In the genomic region with DNA sequence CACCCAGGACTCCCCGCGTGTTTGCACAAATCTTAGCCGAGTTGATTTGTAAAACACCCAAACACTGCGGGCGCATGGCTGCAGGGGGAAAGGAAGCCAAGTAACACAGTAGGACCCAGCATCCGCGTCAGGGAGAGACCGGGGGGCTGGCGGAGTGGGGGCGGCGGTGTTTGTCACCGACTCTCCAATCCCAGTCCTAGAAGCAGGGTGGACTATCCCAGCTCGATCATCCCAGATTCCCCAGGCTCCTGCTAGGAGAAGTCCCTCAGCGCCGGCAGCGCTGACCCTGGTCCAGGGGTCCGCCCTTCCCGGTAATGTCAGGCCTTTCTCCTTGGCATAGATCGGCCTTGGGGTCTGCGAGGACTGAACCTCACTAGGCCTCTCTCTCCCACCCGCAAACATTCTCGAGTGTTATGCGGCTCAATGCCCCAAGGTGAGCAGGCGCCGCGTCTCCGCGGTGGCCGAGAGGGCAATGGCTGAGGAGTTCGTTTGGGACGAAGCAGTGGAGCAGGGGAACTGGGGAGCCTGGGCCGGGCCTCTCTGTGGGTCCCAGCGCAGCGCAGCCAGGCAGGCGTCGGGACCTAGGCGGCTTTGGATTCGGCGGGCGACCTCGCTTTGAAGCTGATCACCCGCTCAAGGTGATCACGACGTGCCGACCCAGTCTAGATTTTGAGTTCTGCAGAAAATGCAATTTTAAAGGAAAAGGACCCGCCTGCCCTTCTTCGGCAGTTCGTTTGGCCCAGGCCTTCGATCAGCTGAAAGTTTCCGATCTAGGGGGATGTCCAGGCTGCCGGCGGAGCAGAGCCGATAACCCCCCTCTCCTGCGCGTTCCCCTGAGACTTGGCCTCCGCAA, we compare ENCODE assay signal across 9 cellular contexts.
A peak's percentile ranks its signal among the peaks of the same experiment; 100 is the strongest.
DNase-seq lines count a peak whose midpoint lies in the region; ATAC-seq and TF ChIP-seq lines count a peak whose summit lies in the region.
"Had no signal": no experiment of that assay in that cellular context is flagged by ENCODE, and none has a peak within 500 bp of the region (broad histone marks: within the 10 kb centered on the region; RNA-seq: fewer than 3 reads in every experiment).

No MANE protein-coding gene starts in this region.

- no peak overlapping the region for H3K27ac Mint-ChIP-seq in stimulated activated effector memory CD8-positive, alpha-beta T cell treated with anti-CD3 and anti-CD28 coated beads, Interleukin-12 subunit alpha, Interleukin-12 subunit beta, amount 100 ng/mL, for 72 hours

- no peak for ATAC-seq in stimulated activated effector memory CD8-positive, alpha-beta T cell treated with anti-CD3 and anti-CD28 coated beads, Interleukin-12 subunit alpha, Interleukin-12 subunit beta, amount 100 ng/mL, for 72 hours
- ATAC-seq in HG02981 (IDR thresholded peaks at IDR 0.05; ENCODE audit: unreplicated experiment) = no peak
- no peak for ATAC-seq in HG02588 (IDR thresholded peaks at IDR 0.05; ENCODE audit: unreplicated experiment)
- ATAC-seq: K562 had no signal

- peaks cover 93% of the 10 kb centered on the region for H3K27me3 ChIP-seq in WERI-Rb-1 (ENCODE audit: insufficient read depth, low read depth, severe bottlenecking)

- H3K27ac ChIP-seq in WERI-Rb-1 = no peak overlapping the region

- peak; percentile 40 for DNase-seq in NCI-H748 (lab: John Stamatoyannopoulos, UW; ENCODE audit: unreplicated experiment)
- no peak for DNase-seq in NCI-H748 treated with DMSO at 0.1 percent for 48 hours (lab: John Stamatoyannopoulos, UW)
- no peak for DNase-seq in WERI-Rb-1
- DNase-seq in iPS-NIHi7 (ENCODE audit: extremely low spot score) = peak; percentile 33
- DNase-seq in stimulated activated effector memory CD8-positive, alpha-beta T cell treated with anti-CD3 and anti-CD28 coated beads, Interleukin-12 subunit alpha, Interleukin-12 subunit beta, amount 100 ng/mL, for 72 hours (ENCODE audit: low spot score in 2 of 2) = peak in 1 of 2 donors; percentile 61
- DNase-seq in GOT3 (lab: John Stamatoyannopoulos, UW) = no peak

- peak overlapping the region; percentile 71 for H3K4me3 Mint-ChIP-seq in stimulated activated effector memory CD8-positive, alpha-beta T cell treated with anti-CD3 and anti-CD28 coated beads, Interleukin-12 subunit alpha, Interleukin-12 subunit beta, amount 100 ng/mL, for 72 hours

- H3K36me3 Mint-ChIP-seq in stimulated activated effector memory CD8-positive, alpha-beta T cell treated with anti-CD3 and anti-CD28 coated beads, Interleukin-12 subunit alpha, Interleukin-12 subunit beta, amount 100 ng/mL, for 72 hours = peaks cover 6% of the 10 kb centered on the region

- no peaks in the 10 kb centered on the region for H3K9me3 Mint-ChIP-seq in stimulated activated effector memory CD8-positive, alpha-beta T cell treated with anti-CD3 and anti-CD28 coated beads, Interleukin-12 subunit alpha, Interleukin-12 subunit beta, amount 100 ng/mL, for 72 hours

- H3K36me3 ChIP-seq in WERI-Rb-1 = no peaks in the 10 kb centered on the region

- peak overlapping the region; percentile 45 for H3K4me3 ChIP-seq in WERI-Rb-1 (ENCODE audit: low read depth, low read length)
- H3K4me3 ChIP-seq: K562 had no signal

- peaks cover 5% of the 10 kb centered on the region for H3K9me3 ChIP-seq in WERI-Rb-1 (ENCODE audit: severe bottlenecking)

- TF ChIP-seq CTCF in WERI-Rb-1 (IDR thresholded peaks at IDR 0.05; ENCODE audit: low read depth, low read length) = no peak

- peaks cover 17% of the 10 kb centered on the region for H3K4me1 Mint-ChIP-seq in stimulated activated effector memory CD8-positive, alpha-beta T cell treated with anti-CD3 and anti-CD28 coated beads, Interleukin-12 subunit alpha, Interleukin-12 subunit beta, amount 100 ng/mL, for 72 hours

Comparison
In these comparisons a context has a peak if more than half of its experiments do, and no peak if none do; other contexts are left out.
1. DNase-seq: peak in NCI-H748 (single experiment) and iPS-NIHi7 (single experiment); none in NCI-H748 treated with DMSO at 0.1 percent for 48 hours (single experiment), WERI-Rb-1 (single experiment) and GOT3 (single experiment).